Comparison of ENCODE assay signal across 19 cellular contexts in genomic region chr4:101843054-101843453, GRCh38. TPM values are rescaled to one million over a fixed set of nuclear protein-coding genes. Genes with fewer than 3 reads are reported as not detected.
"Had no signal": no experiment of that assay in that cellular context is flagged by ENCODE, and none has a peak within 500 bp of the region (broad histone marks: within the 10 kb centered on the region; RNA-seq: fewer than 3 reads in every experiment).

No MANE protein-coding gene starts in this region.

- H3K9me3 Mint-ChIP-seq: activated naive CD8-positive, alpha-beta T cell treated with anti-CD3 and anti-CD28 coated beads, Interleukin-2, amount 10 ng/mL, durations not matched to agents 7 days and 5 days; activated T-cell treated with anti-CD3 and anti-CD28 coated beads, Interleukin-2, amount 50 U/mL, for 4 hours; natural killer cell treated with Interleukin-12 subunit alpha and Interleukin-12 subunit beta and Interleukin-15 and Interleukin-18, amount 100 ng/mL, for 72 hours; stimulated activated naive CD8-positive, alpha-beta T cell treated with anti-CD3 and anti-CD28 coated beads, Interleukin-15, Interleukin-2, amounts not matched to agents 100 ng/mL and 50 ng/mL, for 24 hours had no signal

- H3K4me3 ChIP-seq: coronary artery, hepatocyte, left ventricle myocardium inferior, thyroid gland had no signal

- H3K4me1 ChIP-seq: left ventricle myocardium inferior, thyroid gland had no signal

- H3K36me3 ChIP-seq: left ventricle myocardium inferior, thyroid gland had no signal

- H3K4me3 Mint-ChIP-seq: activated naive CD8-positive, alpha-beta T cell treated with anti-CD3 and anti-CD28 coated beads, Interleukin-2, amount 10 ng/mL, durations not matched to agents 7 days and 5 days; activated T-cell treated with anti-CD3 and anti-CD28 coated beads, Interleukin-2, amount 50 U/mL, for 4 hours; natural killer cell treated with Interleukin-12 subunit alpha and Interleukin-12 subunit beta and Interleukin-15 and Interleukin-18, amount 100 ng/mL, for 72 hours; stimulated activated naive CD8-positive, alpha-beta T cell treated with anti-CD3 and anti-CD28 coated beads, Interleukin-15, Interleukin-2, amounts not matched to agents 100 ng/mL and 50 ng/mL, for 24 hours had no signal

- H3K9me3 ChIP-seq: left ventricle myocardium inferior, thyroid gland had no signal

- H3K4me1 Mint-ChIP-seq: activated naive CD8-positive, alpha-beta T cell treated with anti-CD3 and anti-CD28 coated beads, Interleukin-2, amount 10 ng/mL, durations not matched to agents 7 days and 5 days had no signal

- H2AFZ ChIP-seq: hepatocyte had no signal

- H3K27me3 Mint-ChIP-seq: natural killer cell treated with Interleukin-12 subunit alpha and Interleukin-12 subunit beta and Interleukin-15 and Interleukin-18, amount 100 ng/mL, for 72 hours; progenitor cell of endocrine pancreas had no signal

- H3K27ac Mint-ChIP-seq: activated naive CD8-positive, alpha-beta T cell treated with anti-CD3 and anti-CD28 coated beads, Interleukin-2, amount 10 ng/mL, durations not matched to agents 7 days and 5 days; natural killer cell treated with Interleukin-12 subunit alpha and Interleukin-12 subunit beta and Interleukin-15 and Interleukin-18, amount 100 ng/mL, for 72 hours; progenitor cell of endocrine pancreas; stimulated activated naive CD8-positive, alpha-beta T cell treated with anti-CD3 and anti-CD28 coated beads, Interleukin-15, Interleukin-2, amounts not matched to agents 100 ng/mL and 50 ng/mL, for 24 hours had no signal

- H3K79me2 ChIP-seq: hepatocyte had no signal

- H3K27me3 ChIP-seq: hepatocyte, thyroid gland had no signal

- ATAC-seq: activated T-cell treated with anti-CD3 and anti-CD28 coated beads, Interleukin-2, amount 50 U/mL, for 4 hours; natural killer cell treated with Interleukin-12 subunit alpha and Interleukin-12 subunit beta and Interleukin-15 and Interleukin-18, amount 100 ng/mL, for 72 hours had no signal

- DNase-seq: activated CD8-positive, alpha-beta memory T cell treated with anti-CD3 and anti-CD28 coated beads, Interleukin-2, amount 50 U/mL, for 48 hours; activated naive CD4-positive, alpha-beta T cell treated with Interleukin-2 at 50 U/mL for 16 hours; activated naive CD8-positive, alpha-beta T cell treated with anti-CD3 and anti-CD28 coated beads, Interleukin-2, amount 10 ng/mL, durations not matched to agents 7 days and 5 days; activated T-cell treated with anti-CD3 and anti-CD28 coated beads, Interleukin-2, amount 50 U/mL, for 4 hours; amygdala; cerebellar nuclear complex; kidney glomerular epithelial cell; left ventricle myocardium inferior; midbrain; stimulated activated CD4-positive, alpha-beta T cell treated with anti-CD3 and anti-CD28 coated beads, Interleukin-4, amount 100 ng/mL, for 24 hours; substantia nigra; T-helper 2 cell; thyroid gland had no signal

- H3K4me2 ChIP-seq: hepatocyte had no signal

- H3K27ac ChIP-seq: coronary artery, hepatocyte, left ventricle myocardium inferior, thyroid gland had no signal

- H3K36me3 Mint-ChIP-seq: activated naive CD8-positive, alpha-beta T cell treated with anti-CD3 and anti-CD28 coated beads, Interleukin-2, amount 10 ng/mL, durations not matched to agents 7 days and 5 days; natural killer cell treated with Interleukin-12 subunit alpha and Interleukin-12 subunit beta and Interleukin-15 and Interleukin-18, amount 100 ng/mL, for 72 hours had no signal

RNA-seq across cellular contexts. Expression of gene BANK1, which starts 52.5 kb away (rescaled TPM):
- total RNA-seq: lung microvascular endothelial cell had no signal
